Comparison of ENCODE assay signal across 1 cellular context in genomic region chrX:74421181-74422028, GRCh38.
TF ChIP-seq lines count a peak whose summit lies in the region.

Gene SLC16A2, plus strand, starts transcription at chrX:74421493. Its CDS starts 145 bp downstream, at chrX:74421638.

TF ChIP-seq in K562, 482 proteins besides CTCF, POLR2A, EP300 and RAD21 (continued from another document):
- TF ChIP-seq, protein P1, sequence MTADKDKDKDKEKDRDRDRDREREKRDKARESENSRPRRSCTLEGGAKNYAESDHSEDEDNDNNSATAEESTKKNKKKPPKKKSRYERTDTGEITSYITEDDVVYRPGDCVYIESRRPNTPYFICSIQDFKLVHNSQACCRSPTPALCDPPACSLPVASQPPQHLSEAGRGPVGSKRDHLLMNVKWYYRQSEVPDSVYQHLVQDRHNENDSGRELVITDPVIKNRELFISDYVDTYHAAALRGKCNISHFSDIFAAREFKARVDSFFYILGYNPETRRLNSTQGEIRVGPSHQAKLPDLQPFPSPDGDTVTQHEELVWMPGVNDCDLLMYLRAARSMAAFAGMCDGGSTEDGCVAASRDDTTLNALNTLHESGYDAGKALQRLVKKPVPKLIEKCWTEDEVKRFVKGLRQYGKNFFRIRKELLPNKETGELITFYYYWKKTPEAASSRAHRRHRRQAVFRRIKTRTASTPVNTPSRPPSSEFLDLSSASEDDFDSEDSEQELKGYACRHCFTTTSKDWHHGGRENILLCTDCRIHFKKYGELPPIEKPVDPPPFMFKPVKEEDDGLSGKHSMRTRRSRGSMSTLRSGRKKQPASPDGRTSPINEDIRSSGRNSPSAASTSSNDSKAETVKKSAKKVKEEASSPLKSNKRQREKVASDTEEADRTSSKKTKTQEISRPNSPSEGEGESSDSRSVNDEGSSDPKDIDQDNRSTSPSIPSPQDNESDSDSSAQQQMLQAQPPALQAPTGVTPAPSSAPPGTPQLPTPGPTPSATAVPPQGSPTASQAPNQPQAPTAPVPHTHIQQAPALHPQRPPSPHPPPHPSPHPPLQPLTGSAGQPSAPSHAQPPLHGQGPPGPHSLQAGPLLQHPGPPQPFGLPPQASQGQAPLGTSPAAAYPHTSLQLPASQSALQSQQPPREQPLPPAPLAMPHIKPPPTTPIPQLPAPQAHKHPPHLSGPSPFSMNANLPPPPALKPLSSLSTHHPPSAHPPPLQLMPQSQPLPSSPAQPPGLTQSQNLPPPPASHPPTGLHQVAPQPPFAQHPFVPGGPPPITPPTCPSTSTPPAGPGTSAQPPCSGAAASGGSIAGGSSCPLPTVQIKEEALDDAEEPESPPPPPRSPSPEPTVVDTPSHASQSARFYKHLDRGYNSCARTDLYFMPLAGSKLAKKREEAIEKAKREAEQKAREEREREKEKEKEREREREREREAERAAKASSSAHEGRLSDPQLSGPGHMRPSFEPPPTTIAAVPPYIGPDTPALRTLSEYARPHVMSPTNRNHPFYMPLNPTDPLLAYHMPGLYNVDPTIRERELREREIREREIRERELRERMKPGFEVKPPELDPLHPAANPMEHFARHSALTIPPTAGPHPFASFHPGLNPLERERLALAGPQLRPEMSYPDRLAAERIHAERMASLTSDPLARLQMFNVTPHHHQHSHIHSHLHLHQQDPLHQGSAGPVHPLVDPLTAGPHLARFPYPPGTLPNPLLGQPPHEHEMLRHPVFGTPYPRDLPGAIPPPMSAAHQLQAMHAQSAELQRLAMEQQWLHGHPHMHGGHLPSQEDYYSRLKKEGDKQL (CRISPR knock-in tag; IDR thresholded peaks at IDR 0.05; ENCODE audit: borderline replicate concordance): no peak
TF ChIP-seq in K562: peak in this region for 1.
